ENCODE assay signal across 21 cellular contexts in genomic region chr6:152824666-152825065, GRCh38.
DNase-seq lines count a peak whose midpoint lies in the region; ATAC-seq, FAIRE-seq and TF ChIP-seq lines count a peak whose summit lies in the region.
"Had no signal": no experiment of that assay in that cellular context is flagged by ENCODE, and none has a peak within 500 bp of the region (broad histone marks: within the 10 kb centered on the region; RNA-seq: fewer than 3 reads in every experiment).

No MANE protein-coding gene starts in this region.

- H3K27ac Mint-ChIP-seq in activated CD4-positive, alpha-beta T cell treated with anti-CD3 and anti-CD28 coated beads for 36 hours = no peak overlapping the region
- H3K27ac Mint-ChIP-seq: B cell; CD4-positive, alpha-beta T cell; CD8-positive, alpha-beta T cell had no signal

- CTCF ChIA-PET in HEK293 (lab: Yijun Ruan, JAX) = interaction anchor here (0.7 to 1.0 kb wide), 2 partner anchors 45 to 272 kb away, joined by 3 to 7 read pairs; no protein-coding TSS in a partner anchor
- CTCF ChIA-PET in activated CD4-positive, alpha-beta T cell treated with anti-CD3 and anti-CD28 coated beads for 36 hours (lab: Charles Lee) = interaction anchor here (0.9 kb wide), 1 partner anchor 22 kb away, joined by 3 read pairs; no protein-coding TSS in a partner anchor

- H3K4me3 ChIP-seq in HEK293 (ENCODE audit: low read depth, low read length) = no peak overlapping the region
- H3K4me3 ChIP-seq: BLaER1 treated with 17β-estradiol and CSF1 and Interleukin-3, amounts not matched to agents 10 nM and 100 nM had no signal

- H3K27ac ChIP-seq in HEK293 (ENCODE audit: extremely low read depth, low read depth, low read length) = no peak overlapping the region
- H3K27ac ChIP-seq: BLaER1 treated with 17β-estradiol and CSF1 and Interleukin-3, amounts not matched to agents 10 nM and 100 nM; C4-2B had no signal

- H3K9me3 Mint-ChIP-seq in activated CD4-positive, alpha-beta T cell treated with anti-CD3 and anti-CD28 coated beads for 36 hours (ENCODE audit: low read depth) = no peaks in the 10 kb centered on the region
- H3K9me3 Mint-ChIP-seq: CD4-positive, alpha-beta T cell; CD8-positive, alpha-beta T cell had no signal

- POLR2A ChIA-PET in HEK293 (lab: Yijun Ruan, JAX) = no interaction called here
- POLR2A ChIA-PET in activated CD4-positive, alpha-beta T cell treated with anti-CD3 and anti-CD28 coated beads for 36 hours (lab: Charles Lee) = no interaction called here

- H3K9me3 ChIP-seq in HEK293 (ENCODE audit: control insufficient read depth, insufficient read depth, low read depth, low read length) = no peaks in the 10 kb centered on the region
- H3K9me3 ChIP-seq: BLaER1 treated with 17β-estradiol and CSF1 and Interleukin-3, amounts not matched to agents 10 nM and 100 nM; Caco-2 had no signal

- intact Hi-C loops in activated CD4-positive, alpha-beta T cell treated with anti-CD3 and anti-CD28 coated beads for 36 hours (cut with DNase I, micrococcal nuclease) = no loop called here

- H3K36me3 ChIP-seq in HEK293 (ENCODE audit: control insufficient read depth in 2 of 2, insufficient read depth in 1 of 2, low read length in 2 of 2) = no peaks in the 10 kb centered on the region
- H3K36me3 ChIP-seq: BLaER1 treated with 17β-estradiol and CSF1 and Interleukin-3, amounts not matched to agents 10 nM and 100 nM had no signal

- ATAC-seq in activated CD4-positive, alpha-beta T cell treated with anti-CD3 and anti-CD28 coated beads for 36 hours = no peak
- ATAC-seq: CD8-positive, alpha-beta T cell had no signal

- H3K4me1 ChIP-seq in HEK293 (ENCODE audit: control insufficient read depth, insufficient read depth, low read length) = no peaks in the 10 kb centered on the region
- H3K4me1 ChIP-seq: BLaER1 treated with 17β-estradiol and CSF1 and Interleukin-3, amounts not matched to agents 10 nM and 100 nM; Caco-2 had no signal

- no peaks in the 10 kb centered on the region for H3K36me3 Mint-ChIP-seq in activated CD4-positive, alpha-beta T cell treated with anti-CD3 and anti-CD28 coated beads for 36 hours (ENCODE audit: low read depth)
- H3K36me3 Mint-ChIP-seq: CD8-positive, alpha-beta T cell had no signal

- peak; percentile 10 for FAIRE-seq in colon (lab: Jason Lieb, UNC)
- FAIRE-seq: A204.1, D721Med, G401.6, GM12891, GM19239 had no signal

- H3K4me3 Mint-ChIP-seq in activated CD4-positive, alpha-beta T cell treated with anti-CD3 and anti-CD28 coated beads for 36 hours = no peak overlapping the region
- H3K4me3 Mint-ChIP-seq: B cell; CD4-positive, alpha-beta T cell; CD8-positive, alpha-beta T cell had no signal

- no peak for DNase-seq in activated naive CD4-positive, alpha-beta T cell treated with Interleukin-2 at 50 U/mL for 16 hours
- no peak for DNase-seq in NCI-H1694 (lab: John Stamatoyannopoulos, UW)
- no peak for DNase-seq in activated CD4-positive, alpha-beta T cell treated with anti-CD3 and anti-CD28 coated beads for 36 hours
- DNase-seq: 8988T; AML-193; Caco-2; Calu3; CD4-positive, alpha-beta T cell; CD8-positive, alpha-beta T cell; DMS79 treated with DMSO at 0.1 percent for 48 hours; GF-D8 had no signal

- TF ChIP-seq CTCF in HEK293 (tag by site-specific recombination; IDR thresholded peaks at IDR 0.05) = no peak

- no peaks in the 10 kb centered on the region for H3K4me1 Mint-ChIP-seq in activated CD4-positive, alpha-beta T cell treated with anti-CD3 and anti-CD28 coated beads for 36 hours
- H3K4me1 Mint-ChIP-seq: B cell had no signal

- peaks cover 4% of the 10 kb centered on the region for H3K27me3 Mint-ChIP-seq in activated CD4-positive, alpha-beta T cell treated with anti-CD3 and anti-CD28 coated beads for 36 hours
- H3K27me3 Mint-ChIP-seq: B cell had no signal

TF ChIP-seq in HEK293, 187 proteins besides CTCF, POLR2A, EP300 and RAD21 (continues in another document):
- TF ChIP-seq ZNF623 (tag by site-specific recombination; IDR thresholded peaks at IDR 0.05) (peak; percentile 77), ZFP37 (tag by site-specific recombination; IDR thresholded peaks at IDR 0.05) (0 out of 2 replicates have a peak, but pooled peaks have one; percentile 42), ZBTB11 (tag by site-specific recombination; conservative IDR thresholded peaks at IDR 0.05; ENCODE audit: low read depth) (peak; percentile 71), ZNF169 (tag by site-specific recombination; IDR thresholded peaks at IDR 0.05) (no peak), ZNF239 (tag by site-specific recombination; IDR thresholded peaks at IDR 0.05) (no peak), ZNF518A (tag by site-specific recombination; conservative IDR thresholded peaks at IDR 0.05; ENCODE audit: low read depth) (peak; percentile 82), ZBTB17 (tag by site-specific recombination; IDR thresholded peaks at IDR 0.05) (no peak), ZNF266 (tag by site-specific recombination; IDR thresholded peaks at IDR 0.05; ENCODE audit: low read depth) (peak; percentile 69; the same call in 1 of the 2 replicates), GLI4 (tag by site-specific recombination; IDR thresholded peaks at IDR 0.05) (no peak), ZNF394 (tag by site-specific recombination; IDR thresholded peaks at IDR 0.05; ENCODE audit: borderline replicate concordance) (peak; percentile 92), ZSCAN4 (tag by site-specific recombination; IDR thresholded peaks at IDR 0.05) (no peak), ZNF654 (tag by site-specific recombination; IDR thresholded peaks at IDR 0.05; ENCODE audit: low read depth) (peak; percentile 31; the same call in 1 of the 2 replicates)
